ENCODE assay signal across 9 cellular contexts in genomic region chr16:676565-677297, GRCh38. TPM values are rescaled to one million over a fixed set of nuclear protein-coding genes. Genes with fewer than 3 reads are reported as not detected.
DNase-seq lines count a peak whose midpoint lies in the region; ATAC-seq and TF ChIP-seq lines count a peak whose summit lies in the region.
"Had no signal": no experiment of that assay in that cellular context is flagged by ENCODE, and none has a peak within 500 bp of the region (broad histone marks: within the 10 kb centered on the region; RNA-seq: fewer than 3 reads in every experiment).

No MANE protein-coding gene starts in this region.

- H3K4me1 ChIP-seq in lung (ENCODE audit: control insufficient read depth in 2 of 2, insufficient read depth in 2 of 2, low read length in 2 of 2): peaks cover 7 to 24% of the 10 kb centered on the region in 2 donors

- no peak overlapping the region for H3K27ac ChIP-seq in lung (ENCODE audit: low read depth in 1 of 2, low read length in 1 of 2)

- no peaks in the 10 kb centered on the region for H3K27me3 ChIP-seq in lung (ENCODE audit: control insufficient read depth, insufficient read depth)

- TF ChIP-seq CTCF in lung (IDR thresholded peaks at IDR 0.05; ENCODE audit: control extremely low read depth, extremely low read depth): no peak

- peaks cover 10 to 24% of the 10 kb centered on the region in 2 donors for H3K36me3 ChIP-seq in lung (ENCODE audit: control insufficient read depth in 2 of 2, insufficient read depth in 2 of 2, low read length in 2 of 2)

- peak; percentile 89 for DNase-seq in DMS53 (lab: John Stamatoyannopoulos, UW)
- peak; percentile 36 for DNase-seq in NCI-H1436 treated with DMSO at 0.1 percent for 48 hours (lab: John Stamatoyannopoulos, UW)
- peak; percentile 91 for DNase-seq in SW480 (ENCODE audit: low spot score)
- DNase-seq in lung (ENCODE audit: low spot score): peak; percentile 76
- DNase-seq in DMS 273 treated with DMSO at 0.1 percent for 48 hours (lab: John Stamatoyannopoulos, UW): no peak
- DNase-seq in HuH-7 (ENCODE audit: low spot score): no peak
- no peak for DNase-seq in mesenteric fat pad (ENCODE audit: low spot score)
- no peak for DNase-seq in GOT3 (lab: John Stamatoyannopoulos, UW)
- DNase-seq: activated CD8-positive, alpha-beta T cell treated with anti-CD3 and anti-CD28 coated beads for 36 hours had no signal

- H3K9me3 ChIP-seq in lung (ENCODE audit: control insufficient read depth in 2 of 2, insufficient read depth in 1 of 2, low read length in 1 of 2): peaks cover 0 to 4% of the 10 kb centered on the region in 2 donors

- H3K4me3 ChIP-seq in lung: no peak overlapping the region

- WGBS in lung, 2 donors: 65 to 75% methylated on average over 44 to 45 of the region's 45 CpGs

- ATAC-seq in lung (ENCODE audit: insufficient read depth, low FRiP score): no peak
- ATAC-seq: activated CD8-positive, alpha-beta T cell treated with anti-CD3 and anti-CD28 coated beads for 36 hours had no signal

RNA-seq across cellular contexts. Expression of gene RHBDL1, which starts 1.3 kb away (rescaled TPM):
- 1 to 10 TPM in 1 of 2 donors, under 1 TPM in 1; 0.91 to 5.4 TPM for total RNA-seq in lung
- polyA plus RNA-seq in lung: 1 to 10 TPM in 1 of 2 donors, under 1 TPM in 1; 0.98 to 2.2 TPM
- 0.84 TPM for total RNA-seq in mesenteric fat pad

RNA-seq across cellular contexts. Expression of gene STUB1, which starts 3.5 kb away (rescaled TPM):
- 100 to 1,000 TPM in 1 of 2 donors, 10 to 100 TPM in 1; 58.8 to 131 TPM for total RNA-seq in lung
- 100 to 1,000 TPM; 113 to 131 TPM for polyA plus RNA-seq in lung
- total RNA-seq in mesenteric fat pad: 109 TPM

RNA-seq across cellular contexts. Expression of gene JMJD8, which starts 7.4 kb away (rescaled TPM):
- total RNA-seq in lung (10 to 100 TPM; 32.5 to 90.3 TPM), mesenteric fat pad (55.3 TPM)
- 10 to 100 TPM; 48.4 to 67.5 TPM for polyA plus RNA-seq in lung

RNA-seq across cellular contexts. Expression of gene RHOT2, which starts 8.8 kb away (rescaled TPM):
- total RNA-seq in lung: 100 to 1,000 TPM in 1 of 2 donors, 10 to 100 TPM in 1; 40.5 to 121 TPM
- polyA plus RNA-seq in lung: 100 to 1,000 TPM; 111 to 119 TPM
- 73.9 TPM for total RNA-seq in mesenteric fat pad

RNA-seq across cellular contexts. Expression of gene WDR24, which starts 13.5 kb away (rescaled TPM):
- total RNA-seq in lung (10 to 100 TPM in 1 of 2 donors, 1 to 10 TPM in 1; 8.1 to 16.3 TPM), mesenteric fat pad (8.1 TPM)
- 1 to 10 TPM; 8.1 to 9.8 TPM for polyA plus RNA-seq in lung

Comparison
In these comparisons a context has a peak if more than half of its experiments do, and no peak if none do; other contexts are left out.
1. DNase-seq: peak in DMS53 (single experiment), NCI-H1436 treated with DMSO at 0.1 percent for 48 hours (single experiment), SW480 (single experiment) and lung (single experiment); none in DMS 273 treated with DMSO at 0.1 percent for 48 hours (single experiment), HuH-7 (single experiment), mesenteric fat pad (single experiment) and GOT3 (single experiment).